ENCODE assay signal across 27 cellular contexts in the genomic region with DNA sequence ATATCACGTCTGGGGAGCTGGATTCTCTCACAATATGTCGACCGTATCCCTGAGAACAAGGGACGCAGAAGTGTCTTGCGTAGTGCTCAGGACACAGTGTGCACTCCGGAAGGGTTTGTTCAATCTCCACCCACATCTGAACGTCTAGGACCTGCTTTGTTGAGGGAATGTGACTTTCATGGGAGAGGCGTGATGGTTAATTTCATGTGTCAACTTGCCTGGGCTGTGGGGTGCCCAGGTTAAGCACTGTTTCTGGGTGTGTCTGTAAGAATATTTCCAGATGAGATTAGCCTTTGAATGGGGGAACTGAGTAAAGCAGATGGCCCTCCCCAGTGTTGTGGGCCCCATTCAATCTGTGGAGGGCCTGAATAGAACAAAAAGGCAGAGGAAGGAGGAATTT.
DNase-seq lines count a peak whose midpoint lies in the region; ATAC-seq and TF ChIP-seq lines count a peak whose summit lies in the region.
"Had no signal": no experiment of that assay in that cellular context is flagged by ENCODE, and none has a peak within 500 bp of the region (broad histone marks: within the 10 kb centered on the region; RNA-seq: fewer than 3 reads in every experiment).

No MANE protein-coding gene starts in this region.

- H3K4me3 ChIP-seq in DND-41 (ENCODE audit: low read depth in 1 of 2, low read length in 2 of 2) (no peak overlapping the region), spleen (no peak overlapping the region), thyroid gland (replicated peaks in 1 of 3) (no peak overlapping the region)
- H3K4me3 ChIP-seq: ascending aorta, GM23248, ovary, SJCRH30, uterus had no signal

- H3K9me3 Mint-ChIP-seq in activated naive CD4-positive, alpha-beta T cell treated with anti-CD3 and anti-CD28 coated beads, Interleukin-2, amount 10 ng/mL, durations not matched to agents 7 days and 5 days = peaks cover 15% of the 10 kb centered on the region
- H3K9me3 Mint-ChIP-seq in WTC11 = peaks cover 11% of the 10 kb centered on the region
- H3K9me3 Mint-ChIP-seq: activated B cell treated with CpG ODN at 0.5 μM for 24 hours, neural crest cell had no signal

- no peaks in the 10 kb centered on the region for H3K9me3 ChIP-seq in DND-41 (ENCODE audit: insufficient read depth, low read length, severe bottlenecking)
- H3K9me3 ChIP-seq in spleen = peaks cover 0 to 3% (median 0%) of the 10 kb centered on the region in 8 donors
- no peaks in the 10 kb centered on the region for H3K9me3 ChIP-seq in thyroid gland
- H3K9me3 ChIP-seq: ascending aorta, ovary, SJCRH30, uterus had no signal

- H3K4me1 ChIP-seq in DND-41 (ENCODE audit: insufficient read depth, low read length) (peaks cover 60% of the 10 kb centered on the region), spleen (peaks cover 9 to 85% (median 30%) of the 10 kb centered on the region in 6 donors), thyroid gland (peaks cover 31 to 53% of the 10 kb centered on the region in 2 donors)
- H3K4me1 ChIP-seq: ascending aorta, SJCRH30, uterus had no signal

- TF ChIP-seq POLR2A in spleen (IDR thresholded peaks at IDR 0.05) (no peak), thyroid gland (IDR thresholded peaks at IDR 0.05) (no peak)

- CTCF ChIA-PET in activated naive CD4-positive, alpha-beta T cell treated with anti-CD3 and anti-CD28 coated beads, Interleukin-2, amount 10 ng/mL, durations not matched to agents 7 days and 5 days (lab: Charles Lee) = no interaction called here
- CTCF ChIA-PET in WTC11 (lab: Charles Lee) = interaction anchor here (2.3 kb wide), 1 partner anchor 370 kb away, joined by 5 read pairs; no protein-coding TSS in a partner anchor

- POLR2A ChIA-PET in WTC11 (lab: Charles Lee) = no interaction called here

- peak overlapping the region; percentile 34 for H3K27ac Mint-ChIP-seq in activated naive CD4-positive, alpha-beta T cell treated with anti-CD3 and anti-CD28 coated beads, Interleukin-2, amount 10 ng/mL, durations not matched to agents 7 days and 5 days
- no peak overlapping the region for H3K27ac Mint-ChIP-seq in WTC11
- H3K27ac Mint-ChIP-seq: activated B cell treated with CpG ODN at 0.5 μM for 24 hours; activated naive CD8-positive, alpha-beta T cell had no signal

- H3K27me3 Mint-ChIP-seq in activated naive CD4-positive, alpha-beta T cell treated with anti-CD3 and anti-CD28 coated beads, Interleukin-2, amount 10 ng/mL, durations not matched to agents 7 days and 5 days = no peaks in the 10 kb centered on the region
- H3K27me3 Mint-ChIP-seq in WTC11 (ENCODE audit: low read depth) = peaks cover 7% of the 10 kb centered on the region; the same call in 1 of the 2 replicates
- H3K27me3 Mint-ChIP-seq: activated B cell treated with CpG ODN at 0.5 μM for 24 hours; activated naive CD8-positive, alpha-beta T cell had no signal

- ATAC-seq in DND-41 (ENCODE audit: insufficient read depth, low read depth) (no peak), WTC11 (no peak), HG03342 (IDR thresholded peaks at IDR 0.05; ENCODE audit: unreplicated experiment) (no peak), HG03095 (IDR thresholded peaks at IDR 0.05; ENCODE audit: unreplicated experiment) (no peak)
- ATAC-seq: left colon; stimulated activated naive CD8-positive, alpha-beta T cell treated with anti-CD3 and anti-CD28 coated beads, Interleukin-15, Interleukin-2, amounts not matched to agents 100 U/mL and 50 U/mL, for 24 hours had no signal

- H3K27ac ChIP-seq in DND-41 (ENCODE audit: low read length) (peak overlapping the region; percentile 59), spleen (peak overlapping the region in 5 of 8 donors; percentile 10 to 51 (median 26)), thyroid gland (no peak overlapping the region)
- H3K27ac ChIP-seq: ascending aorta, GM23248, ovary, SJCRH30, uterus had no signal

- H3K4me3 Mint-ChIP-seq in activated naive CD4-positive, alpha-beta T cell treated with anti-CD3 and anti-CD28 coated beads, Interleukin-2, amount 10 ng/mL, durations not matched to agents 7 days and 5 days = no peak overlapping the region
- H3K4me3 Mint-ChIP-seq in WTC11 = no peak overlapping the region
- H3K4me3 Mint-ChIP-seq: activated B cell treated with CpG ODN at 0.5 μM for 24 hours; activated naive CD8-positive, alpha-beta T cell; neural crest cell had no signal

- no peak overlapping the region for H3K4me2 ChIP-seq in DND-41 (ENCODE audit: insufficient read depth, low read length)

- no peak for DNase-seq in activated naive CD4-positive, alpha-beta T cell treated with anti-CD3 and anti-CD28 coated beads, Interleukin-2, amount 10 ng/mL, durations not matched to agents 7 days and 5 days
- no peak for DNase-seq in activated naive CD4-positive, alpha-beta T cell treated with Interleukin-2 at 50 U/mL for 16 hours
- DNase-seq in DND-41 = no peak
- DNase-seq in WTC11 (ENCODE audit: low spot score) = no peak
- no peak for DNase-seq in spleen
- DNase-seq in thyroid gland = no peak
- DNase-seq: activated B cell treated with CpG ODN at 0.5 μM for 24 hours; AML-193; DMS153; effector CD8-positive, alpha-beta T cell; GM23248; left colon; NCI-H1048; NCI-H1694 treated with DMSO at 0.1 percent for 48 hours; NCI-H446; NCI-H748 treated with DMSO at 0.1 percent for 48 hours; ovary; SJCRH30; stimulated activated naive CD8-positive, alpha-beta T cell treated with anti-CD3 and anti-CD28 coated beads, Interleukin-15, Interleukin-2, amounts not matched to agents 100 U/mL and 50 U/mL, for 24 hours; SW 1271; uterus had no signal

- H3K36me3 ChIP-seq in DND-41 (ENCODE audit: insufficient read depth, low read length) (no peaks in the 10 kb centered on the region), spleen (no peaks in the 10 kb centered on the region), thyroid gland (no peaks in the 10 kb centered on the region)
- H3K36me3 ChIP-seq: ascending aorta, ovary, SJCRH30, uterus had no signal

- peaks cover 66% of the 10 kb centered on the region for H3K4me1 Mint-ChIP-seq in activated naive CD4-positive, alpha-beta T cell treated with anti-CD3 and anti-CD28 coated beads, Interleukin-2, amount 10 ng/mL, durations not matched to agents 7 days and 5 days
- H3K4me1 Mint-ChIP-seq in WTC11 = peaks cover 32% of the 10 kb centered on the region

- no peaks in the 10 kb centered on the region for H3K27me3 ChIP-seq in DND-41 (ENCODE audit: insufficient read depth, low read length, poor library complexity)
- no peaks in the 10 kb centered on the region for H3K27me3 ChIP-seq in spleen (replicated peaks in 1 of 7)
- H3K27me3 ChIP-seq in thyroid gland = no peaks in the 10 kb centered on the region
- H3K27me3 ChIP-seq: ascending aorta, ovary, SJCRH30, uterus had no signal

- H4K20me1 ChIP-seq in DND-41 (ENCODE audit: insufficient read depth, low read length) = no peaks in the 10 kb centered on the region

- no peak overlapping the region for H3K9ac ChIP-seq in DND-41 (ENCODE audit: low read depth, low read length)
- H3K9ac ChIP-seq: GM23248 had no signal

- intact Hi-C loops in spleen (cut with DNase I; ENCODE audit: low total_unique reads) (no loop called here), thyroid gland (cut with DNase I) (no loop called here)

- TF ChIP-seq CTCF in DND-41 (IDR thresholded peaks at IDR 0.05; ENCODE audit: borderline replicate concordance, extremely low read depth, low read length, poor library complexity, severe bottlenecking) (no peak), WTC11 (IDR thresholded peaks at IDR 0.05) (no peak), spleen (IDR thresholded peaks at IDR 0.05 in 8 of 11, conservative IDR thresholded peaks at IDR 0.05 in 3 of 11) (no peak), thyroid gland (IDR thresholded peaks at IDR 0.05) (no peak)

- WGBS in spleen, 5 donors = 89 to 94% (median 90%) methylated on average over 8 of the region's 8 CpGs
- 93 to 94% methylated on average over 8 of the region's 8 CpGs for WGBS in thyroid gland, 2 donors

- no peaks in the 10 kb centered on the region for H3K79me2 ChIP-seq in DND-41 (ENCODE audit: insufficient read depth, low read length)

- peaks cover 13% of the 10 kb centered on the region for H3K36me3 Mint-ChIP-seq in activated naive CD4-positive, alpha-beta T cell treated with anti-CD3 and anti-CD28 coated beads, Interleukin-2, amount 10 ng/mL, durations not matched to agents 7 days and 5 days
- no peaks in the 10 kb centered on the region for H3K36me3 Mint-ChIP-seq in WTC11
- H3K36me3 Mint-ChIP-seq: IgD-negative memory B cell had no signal

- H2AFZ ChIP-seq in DND-41 (ENCODE audit: low read depth, low read length) = peak overlapping the region; percentile 22; the same call in 1 of the 2 replicates
- H2AFZ ChIP-seq: GM23248 had no signal

TF ChIP-seq in WTC11, 78 proteins besides CTCF, POLR2A, EP300 and RAD21:
- TF ChIP-seq, protein P1, sequence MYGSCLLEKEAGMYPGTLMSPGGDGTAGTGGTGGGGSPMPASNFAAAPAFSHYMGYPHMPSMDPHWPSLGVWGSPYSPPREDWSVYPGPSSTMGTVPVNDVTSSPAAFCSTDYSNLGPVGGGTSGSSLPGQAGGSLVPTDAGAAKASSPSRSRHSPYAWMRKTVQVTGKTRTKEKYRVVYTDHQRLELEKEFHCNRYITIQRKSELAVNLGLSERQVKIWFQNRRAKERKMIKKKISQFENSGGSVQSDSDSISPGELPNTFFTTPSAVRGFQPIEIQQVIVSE (CRISPR knock-in tag; IDR thresholded peaks at IDR 0.05; ENCODE audit: borderline replicate concordance) = no peak
- TF ChIP-seq ZNF416 (CRISPR knock-in tag; IDR thresholded peaks at IDR 0.05) = peak; percentile 74; the same call in 1 of the 2 replicates
TF ChIP-seq in WTC11: peak in this region for 1.

Comparison
In these comparisons a context has a peak if more than half of its experiments do, and no peak if none do; other contexts are left out.
1. H3K27ac ChIP-seq: peak in DND-41 (single experiment) and spleen (5 of 8); none in thyroid gland (0 of 3).